Comparison of ENCODE assay signal across 8 cellular contexts in the genomic region with DNA sequence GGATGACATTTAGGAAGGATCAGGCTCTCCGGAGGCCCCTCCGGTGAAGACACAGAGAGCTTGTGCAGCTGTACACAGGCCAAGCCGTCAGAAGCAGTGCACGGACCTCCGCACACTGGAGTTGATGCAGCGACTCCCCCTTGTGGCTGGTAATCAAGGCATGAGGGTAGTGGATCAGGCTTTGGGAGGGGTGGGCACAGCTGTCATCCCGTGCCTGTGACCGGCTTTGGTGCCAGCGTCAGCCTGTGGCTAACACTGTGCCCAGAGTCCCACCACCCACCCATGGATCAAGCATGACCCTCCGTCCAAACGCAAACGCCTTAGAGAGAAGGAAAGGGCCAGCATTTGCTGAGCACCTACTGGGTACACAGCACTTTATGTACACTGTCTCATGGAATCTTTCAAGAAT. TPM values are rescaled to one million over a fixed set of nuclear protein-coding genes. Genes with fewer than 3 reads are reported as not detected.
DNase-seq lines count a peak whose midpoint lies in the region; ATAC-seq, FAIRE-seq and TF ChIP-seq lines count a peak whose summit lies in the region.

No MANE protein-coding gene starts in this region.

- no peak for FAIRE-seq in GM19239 (lab: Jason Lieb, UNC)

- peak; percentile 84 for DNase-seq in AG20443 (ENCODE audit: low spot score)
- peak; percentile 44 for DNase-seq in GM19239 (ENCODE audit: insufficient read length, low spot score)
- peak; percentile 59 to 77 for DNase-seq in NCI-H524 (lab: John Stamatoyannopoulos, UW)
- DNase-seq in activated T-cell treated with anti-CD3 and anti-CD28 coated beads for 1 hour (ENCODE audit: low read depth) = peak; percentile 16
- DNase-seq in fibroblast of villous mesenchyme (ENCODE audit: low read depth) = peak; percentile 63
- DNase-seq in omental fat pad (ENCODE audit: low spot score) = no peak
- DNase-seq in mesenteric fat pad (ENCODE audit: low spot score) = no peak

- peak; percentile 80 for TF ChIP-seq CTCF in fibroblast of villous mesenchyme (IDR thresholded peaks at IDR 0.05; ENCODE audit: insufficient read depth, low read depth, low read length)
- TF ChIP-seq CTCF in omental fat pad (IDR thresholded peaks at IDR 0.05) = peak in 1 of 3 donors; percentile 43

- ATAC-seq in omental fat pad (ENCODE audit: low FRiP score) = peak; percentile 77
- no peak for ATAC-seq in GM21381 (IDR thresholded peaks at IDR 0.05; ENCODE audit: unreplicated experiment)

- no peak overlapping the region for H3K4me3 ChIP-seq in fibroblast of villous mesenchyme (ENCODE audit: low read depth, low read length)

RNA-seq across cellular contexts. Expression of a gene that starts 8.2 kb away (rescaled TPM):
- 0.64 and 1.7 TPM in 2 replicates for total RNA-seq in fibroblast of villous mesenchyme
- 1 to 10 TPM in 2 of 4 donors, under 1 TPM in 2; 0.69 to 2.6 (median 1.2) TPM for total RNA-seq in omental fat pad
- 0.71 TPM for total RNA-seq in mesenteric fat pad

Comparison
In these comparisons a context has a peak if more than half of its experiments do, and no peak if none do; other contexts are left out.
1. DNase-seq: peak in AG20443 (single experiment), GM19239 (single experiment), NCI-H524 (2 of 2), activated T-cell treated with anti-CD3 and anti-CD28 coated beads for 1 hour (single experiment) and fibroblast of villous mesenchyme (single experiment); none in omental fat pad (single experiment) and mesenteric fat pad (single experiment).